ENCODE assay signal across 8 cellular contexts in genomic region chr6:7468382-7469081, GRCh38.
DNase-seq lines count a peak whose midpoint lies in the region; ATAC-seq and TF ChIP-seq lines count a peak whose summit lies in the region.

No MANE protein-coding gene starts in this region.

- no peaks in the 10 kb centered on the region for H3K36me3 ChIP-seq in stomach smooth muscle (ENCODE audit: control insufficient read depth in 2 of 2, insufficient read depth in 2 of 2, low read length in 2 of 2)
- H3K36me3 ChIP-seq in OCI-LY7 (ENCODE audit: insufficient read depth, low read length) = no peaks in the 10 kb centered on the region

- DNase-seq in activated CD4-positive, alpha-beta T cell treated with anti-CD3 and anti-CD28 coated beads for 36 hours = peak; percentile 8
- no peak for DNase-seq in activated CD4-positive, alpha-beta T cell treated with anti-CD3 and anti-CD28 coated beads, Interleukin-2, amount 50 U/mL, for 1 hour
- DNase-seq in UCSD-AML1 (lab: John Stamatoyannopoulos, UW; ENCODE audit: unreplicated experiment) (peak; percentile 42), left ventricle myocardium superior (peak; percentile 76), OCI-LY7 (ENCODE audit: low spot score) (no peak)
- no peak for DNase-seq in central memory CD4-positive, alpha-beta T cell

- no peak overlapping the region for H3K4me2 ChIP-seq in OCI-LY7 (ENCODE audit: low read length)

- H3K79me2 ChIP-seq in OCI-LY7 (ENCODE audit: insufficient read depth, low read depth, low read length) = no peaks in the 10 kb centered on the region

- POLR2A ChIA-PET in activated CD4-positive, alpha-beta T cell treated with anti-CD3 and anti-CD28 coated beads for 36 hours (lab: Charles Lee) = interaction anchor here (0.7 kb wide), 2 partner anchors 40 to 136 kb away, joined by 3 to 4 read pairs; no protein-coding TSS in a partner anchor
- POLR2A ChIA-PET in OCI-LY7 (lab: Charles Lee) = interaction anchor here (0.6 kb wide), 1 partner anchor 217 kb away, joined by 4 read pairs; no protein-coding TSS in a partner anchor

- peak overlapping the region in 1 of 2 donors; percentile 64 for H3K9ac ChIP-seq in stomach smooth muscle (ENCODE audit: low read length in 2 of 2)

- H2AFZ ChIP-seq in OCI-LY7 (ENCODE audit: low read length) = no peak overlapping the region

- H3K27me3 ChIP-seq in stomach smooth muscle (ENCODE audit: control insufficient read depth in 1 of 2, insufficient read depth in 2 of 2, low read length in 2 of 2) = no peaks in the 10 kb centered on the region

- no peaks in the 10 kb centered on the region for H4K20me1 ChIP-seq in OCI-LY7 (ENCODE audit: insufficient read depth, low read length)

- peaks cover 6% of the 10 kb centered on the region for H3K27me3 Mint-ChIP-seq in activated CD4-positive, alpha-beta T cell treated with anti-CD3 and anti-CD28 coated beads for 36 hours

- H3K36me3 Mint-ChIP-seq in activated CD4-positive, alpha-beta T cell treated with anti-CD3 and anti-CD28 coated beads for 36 hours (ENCODE audit: low read depth) = no peaks in the 10 kb centered on the region

- TF ChIP-seq CTCF in OCI-LY7 (conservative IDR thresholded peaks at IDR 0.05; ENCODE audit: low read length) = no peak

- peak; percentile 44 for ATAC-seq in activated CD4-positive, alpha-beta T cell treated with anti-CD3 and anti-CD28 coated beads for 36 hours
- ATAC-seq in left ventricle myocardium superior (peak; percentile 94), HG03135 (IDR thresholded peaks at IDR 0.05; ENCODE audit: unreplicated experiment) (no peak)

- H3K4me3 ChIP-seq in stomach smooth muscle (ENCODE audit: low read length in 2 of 2) = peak overlapping the region; percentile 59 to 77
- no peak overlapping the region for H3K4me3 ChIP-seq in OCI-LY7 (ENCODE audit: low read depth, low read length, poor library complexity, severe bottlenecking)

- H3K4me1 ChIP-seq in stomach smooth muscle (ENCODE audit: control insufficient read depth, insufficient read depth, low read length) (peaks cover 2% of the 10 kb centered on the region), OCI-LY7 (ENCODE audit: insufficient read depth, low read length, poor library complexity, severe bottlenecking) (no peaks in the 10 kb centered on the region)

- no peak overlapping the region for H3K27ac ChIP-seq in stomach smooth muscle (ENCODE audit: low read length)
- no peak overlapping the region for H3K27ac ChIP-seq in OCI-LY7 (ENCODE audit: low read depth, low read length, poor library complexity, severe bottlenecking)

- CTCF ChIA-PET in activated CD4-positive, alpha-beta T cell treated with anti-CD3 and anti-CD28 coated beads for 36 hours (lab: Charles Lee) = interaction anchor here (0.8 kb wide), 1 partner anchor 193 kb away, joined by 3 read pairs; no protein-coding TSS in a partner anchor
- CTCF ChIA-PET in OCI-LY7 (lab: Charles Lee; ENCODE audit: unreplicated experiment) = no interaction called here

- no peaks in the 10 kb centered on the region for H3K9me3 Mint-ChIP-seq in activated CD4-positive, alpha-beta T cell treated with anti-CD3 and anti-CD28 coated beads for 36 hours (ENCODE audit: low read depth)

- no peak overlapping the region for H3K4me3 Mint-ChIP-seq in activated CD4-positive, alpha-beta T cell treated with anti-CD3 and anti-CD28 coated beads for 36 hours

- H3K9me2 ChIP-seq in OCI-LY7 (ENCODE audit: insufficient read depth, low read length) = no peaks in the 10 kb centered on the region

- intact Hi-C loops in activated CD4-positive, alpha-beta T cell treated with anti-CD3 and anti-CD28 coated beads for 36 hours (cut with DNase I, micrococcal nuclease) = no loop called here
- intact Hi-C loops in left ventricle myocardium superior (cut with micrococcal nuclease) = no loop called here
- intact Hi-C loops in OCI-LY7 (cut with micrococcal nuclease; ENCODE audit: unreplicated experiment) = no loop called here

- no peak overlapping the region for H3K27ac Mint-ChIP-seq in activated CD4-positive, alpha-beta T cell treated with anti-CD3 and anti-CD28 coated beads for 36 hours

- H3K4me1 Mint-ChIP-seq in activated CD4-positive, alpha-beta T cell treated with anti-CD3 and anti-CD28 coated beads for 36 hours = no peaks in the 10 kb centered on the region

- no TSS peak for BruUV-seq in OCI-LY7 (replicated peaks; lab: Mats Ljungman, UMichigan)

- H3K9me3 ChIP-seq in stomach smooth muscle (ENCODE audit: control insufficient read depth in 2 of 2, low read length in 2 of 2) (no peaks in the 10 kb centered on the region), OCI-LY7 (ENCODE audit: low read length) (no peaks in the 10 kb centered on the region)

Comparison
In these comparisons a context has a peak if more than half of its experiments do, and no peak if none do; other contexts are left out.
1. DNase-seq: peak in activated CD4-positive, alpha-beta T cell treated with anti-CD3 and anti-CD28 coated beads for 36 hours (single experiment), UCSD-AML1 (single experiment) and left ventricle myocardium superior (single experiment); none in activated CD4-positive, alpha-beta T cell treated with anti-CD3 and anti-CD28 coated beads, Interleukin-2, amount 50 U/mL, for 1 hour (single experiment), central memory CD4-positive, alpha-beta T cell (single experiment) and OCI-LY7 (single experiment).